9 cellular contexts compared by ENCODE assay signal in the genomic region with DNA sequence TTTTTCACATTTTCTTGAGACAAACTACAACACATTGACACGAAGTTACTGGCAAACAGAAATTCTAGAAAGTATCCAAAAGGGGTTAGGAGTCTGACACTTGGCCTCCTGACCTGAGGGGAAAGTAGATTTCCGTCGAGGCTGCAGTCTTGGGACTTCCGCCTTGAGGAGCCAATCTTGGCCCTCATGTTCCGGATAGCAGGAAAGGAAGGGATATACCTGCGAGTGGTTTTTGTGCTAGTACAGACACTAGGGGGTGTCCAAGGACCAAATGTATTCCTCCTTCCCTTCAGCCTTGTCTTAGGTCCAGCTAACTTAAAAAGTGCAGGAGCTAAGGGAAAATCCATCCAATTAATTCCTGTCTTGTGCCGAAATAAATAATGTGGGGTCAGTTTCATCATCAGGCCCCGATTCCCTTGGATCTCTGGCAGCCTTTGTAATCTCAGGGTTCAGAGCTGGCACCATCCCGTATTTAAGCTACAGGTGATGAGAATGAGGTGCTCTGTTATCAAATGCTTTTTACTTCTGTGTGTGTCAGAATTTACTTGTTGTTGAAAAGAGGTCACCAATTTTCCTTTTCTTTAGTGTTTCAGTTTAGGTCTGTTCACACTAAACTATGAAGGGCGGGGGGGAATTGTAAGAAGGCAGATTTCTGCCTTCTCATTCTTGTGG.
DNase-seq lines count a peak whose midpoint lies in the region; ATAC-seq and TF ChIP-seq lines count a peak whose summit lies in the region.
"Had no signal": no experiment of that assay in that cellular context is flagged by ENCODE, and none has a peak within 500 bp of the region (broad histone marks: within the 10 kb centered on the region; RNA-seq: fewer than 3 reads in every experiment).

No MANE protein-coding gene starts in this region.

- peak; percentile 86 for ATAC-seq in GM19455 (IDR thresholded peaks at IDR 0.05; ENCODE audit: unreplicated experiment)
- peak; percentile 90 for ATAC-seq in HG03442 (IDR thresholded peaks at IDR 0.05; ENCODE audit: unreplicated experiment)
- peak; percentile 61 for ATAC-seq in activated B cell treated with CpG ODN at 0.5 μM for 24 hours (ENCODE audit: low read depth)

- H3K9me3 ChIP-seq in smooth muscle cell (replicated peaks; ENCODE audit: low read depth), result no peaks in the 10 kb centered on the region

- no peaks in the 10 kb centered on the region for H3K79me2 ChIP-seq in smooth muscle cell (ENCODE audit: low read depth)

- no peak overlapping the region for H3K9ac ChIP-seq in smooth muscle cell (ENCODE audit: low read depth)

- no peak overlapping the region for H3K4me3 ChIP-seq in smooth muscle cell

- TF ChIP-seq CTCF in activated B cell treated with CpG ODN at 0.5 μM for 24 hours (IDR thresholded peaks at IDR 0.05), result no peak
- TF ChIP-seq CTCF in smooth muscle cell (IDR thresholded peaks at IDR 0.05; ENCODE audit: borderline replicate concordance, insufficient read depth, poor library complexity, severe bottlenecking), result peak; percentile 53

- H4K20me1 ChIP-seq in smooth muscle cell (ENCODE audit: low read depth), result no peaks in the 10 kb centered on the region

- H3K36me3 Mint-ChIP-seq in activated B cell treated with CpG ODN at 0.5 μM for 24 hours (ENCODE audit: low read depth), result no peaks in the 10 kb centered on the region
- H3K36me3 Mint-ChIP-seq: activated naive CD8-positive, alpha-beta T cell treated with anti-CD3 and anti-CD28 coated beads, Interleukin-2, amount 10 ng/mL, durations not matched to agents 7 days and 5 days had no signal

- CTCF ChIA-PET in activated B cell treated with CpG ODN at 0.5 μM for 24 hours (lab: Charles Lee), result interaction anchor here (0.7 kb wide), 1 partner anchor 665 kb away, joined by 3 read pairs; no protein-coding TSS in a partner anchor

- H3K4me1 ChIP-seq in smooth muscle cell (ENCODE audit: low read depth), result peaks cover 8% of the 10 kb centered on the region

- 30% methylated on average over 10 of the region's 10 CpGs for WGBS in smooth muscle cell (ENCODE audit: low lambda C conversion rate)

- H2AFZ ChIP-seq in smooth muscle cell (ENCODE audit: low read depth), result peak overlapping the region; percentile 84

- no peaks in the 10 kb centered on the region for H3K9me3 Mint-ChIP-seq in activated B cell treated with CpG ODN at 0.5 μM for 24 hours
- H3K9me3 Mint-ChIP-seq: activated naive CD8-positive, alpha-beta T cell treated with anti-CD3 and anti-CD28 coated beads, Interleukin-2, amount 10 ng/mL, durations not matched to agents 7 days and 5 days had no signal

- H3K4me3 Mint-ChIP-seq in activated B cell treated with CpG ODN at 0.5 μM for 24 hours, result no peak overlapping the region
- H3K4me3 Mint-ChIP-seq: activated naive CD8-positive, alpha-beta T cell treated with anti-CD3 and anti-CD28 coated beads, Interleukin-2, amount 10 ng/mL, durations not matched to agents 7 days and 5 days had no signal

- no peak overlapping the region for H3K27ac ChIP-seq in smooth muscle cell (ENCODE audit: low read depth)

- H3K27ac Mint-ChIP-seq in activated B cell treated with CpG ODN at 0.5 μM for 24 hours, result no peak overlapping the region
- H3K27ac Mint-ChIP-seq: activated naive CD8-positive, alpha-beta T cell treated with anti-CD3 and anti-CD28 coated beads, Interleukin-2, amount 10 ng/mL, durations not matched to agents 7 days and 5 days had no signal

- intact Hi-C loops in activated B cell treated with CpG ODN at 0.5 μM for 24 hours (cut with micrococcal nuclease), result loop anchor here (2.0 to 5.0 kb wide), 3 partner anchors 665 to 1996 kb away; no protein-coding TSS in a partner anchor

- H3F3A ChIP-seq in smooth muscle cell (ENCODE audit: low read depth), result peaks cover 23% of the 10 kb centered on the region

- no peaks in the 10 kb centered on the region for H3K27me3 Mint-ChIP-seq in activated B cell treated with CpG ODN at 0.5 μM for 24 hours

- DNase-seq in EH (ENCODE audit: low read depth) (peak; percentile 66), NCI-H345 (lab: John Stamatoyannopoulos, UW) (peak; percentile 50), activated B cell treated with CpG ODN at 0.5 μM for 24 hours (no peak), hepatic stellate cell (ENCODE audit: low spot score) (peak; percentile 47), smooth muscle cell (lab: John Stamatoyannopoulos, UW; ENCODE audit: unreplicated experiment) (no peak), cortex of kidney (lab: John Stamatoyannopoulos, UW) (no peak)
- DNase-seq: activated naive CD8-positive, alpha-beta T cell treated with anti-CD3 and anti-CD28 coated beads, Interleukin-2, amount 10 ng/mL, durations not matched to agents 7 days and 5 days had no signal

- peak overlapping the region; percentile 66 for H3K4me2 ChIP-seq in smooth muscle cell

- no peaks in the 10 kb centered on the region for H3K27me3 ChIP-seq in smooth muscle cell (ENCODE audit: low read depth)

- H3K36me3 ChIP-seq in smooth muscle cell (ENCODE audit: low read depth), result no peaks in the 10 kb centered on the region

- POLR2A ChIA-PET in activated B cell treated with CpG ODN at 0.5 μM for 24 hours (lab: Charles Lee), result no interaction called here

- H3K4me1 Mint-ChIP-seq in activated B cell treated with CpG ODN at 0.5 μM for 24 hours, result peaks cover 12% of the 10 kb centered on the region

Comparison
In these comparisons a context has a peak if more than half of its experiments do, and no peak if none do; other contexts are left out.
1. DNase-seq: peak in EH (single experiment), NCI-H345 (single experiment) and hepatic stellate cell (single experiment); none in activated B cell treated with CpG ODN at 0.5 μM for 24 hours (single experiment), smooth muscle cell (single experiment) and cortex of kidney (single experiment).
2. Peak in every context shown above with its lines, with median percentiles within 50 percentile points of each other: ATAC-seq.